19 cellular contexts compared by ENCODE assay signal in genomic region chrX:105698386-105698785, GRCh38.
"Had no signal": no experiment of that assay in that cellular context is flagged by ENCODE, and none has a peak within 500 bp of the region (broad histone marks: within the 10 kb centered on the region; RNA-seq: fewer than 3 reads in every experiment).

No MANE protein-coding gene starts in this region.

- H3K9me3 Mint-ChIP-seq: stimulated activated effector memory CD8-positive, alpha-beta T cell treated with anti-CD3 and anti-CD28 coated beads, Interleukin-12 subunit alpha, Interleukin-12 subunit beta, amount 100 ng/mL, for 72 hours had no signal

- H3K36me3 Mint-ChIP-seq: memory B cell; natural killer cell; stimulated activated effector memory CD8-positive, alpha-beta T cell treated with anti-CD3 and anti-CD28 coated beads, Interleukin-12 subunit alpha, Interleukin-12 subunit beta, amount 100 ng/mL, for 72 hours; T-cell had no signal

- H3K9me3 ChIP-seq: ascending aorta, colonic mucosa, left ventricle myocardium inferior, right atrium auricular region, thyroid gland had no signal

- H3K4me1 Mint-ChIP-seq: memory B cell; natural killer cell; stimulated activated effector memory CD8-positive, alpha-beta T cell treated with anti-CD3 and anti-CD28 coated beads, Interleukin-12 subunit alpha, Interleukin-12 subunit beta, amount 100 ng/mL, for 72 hours; T-cell had no signal

- H3K4me1 ChIP-seq: ascending aorta, colonic mucosa, left ventricle myocardium inferior, right atrium auricular region, thyroid gland had no signal

- H3K27ac ChIP-seq: ascending aorta, colonic mucosa, left ventricle myocardium inferior, right atrium auricular region, thyroid gland had no signal

- H3K27ac Mint-ChIP-seq: memory B cell; natural killer cell; stimulated activated effector memory CD8-positive, alpha-beta T cell treated with anti-CD3 and anti-CD28 coated beads, Interleukin-12 subunit alpha, Interleukin-12 subunit beta, amount 100 ng/mL, for 72 hours; T-cell had no signal

- H3K4me3 Mint-ChIP-seq: memory B cell; natural killer cell; stimulated activated effector memory CD8-positive, alpha-beta T cell treated with anti-CD3 and anti-CD28 coated beads, Interleukin-12 subunit alpha, Interleukin-12 subunit beta, amount 100 ng/mL, for 72 hours; T-cell had no signal

- DNase-seq: activated CD4-positive, CD25-positive, alpha-beta regulatory T cell treated with anti-CD3 and anti-CD28 coated beads, Interleukin-2, amount 50 U/mL, for 72 hours; activated naive CD4-positive, alpha-beta T cell treated with Interleukin-2 at 50 U/mL for 16 hours; activated T-cell treated with anti-CD3 and anti-CD28 coated beads for 4 hours; caudate nucleus; colonic mucosa; hippocampal formation; left ventricle myocardium inferior; natural killer cell; nucleus accumbens; stimulated activated CD4-positive, alpha-beta T cell treated with anti-CD3 and anti-CD28 coated beads, Interleukin-12 subunit alpha, Interleukin-12 subunit beta, amount 100 ng/mL, for 4 hours; stimulated activated CD4-positive, alpha-beta T cell treated with anti-CD3 and anti-CD28 coated beads, Interleukin-2, amount 100 ng/mL, for 24 hours; T-cell; T-helper 9 cell; thyroid gland had no signal

- H3K36me3 ChIP-seq: ascending aorta, colonic mucosa, left ventricle myocardium inferior, right atrium auricular region, thyroid gland had no signal

- FAIRE-seq: endometrium had no signal

- H3K4me3 ChIP-seq: ascending aorta, colonic mucosa, left ventricle myocardium inferior, right atrium auricular region, thyroid gland had no signal

- ATAC-seq: natural killer cell; stimulated activated effector memory CD8-positive, alpha-beta T cell treated with anti-CD3 and anti-CD28 coated beads, Interleukin-12 subunit alpha, Interleukin-12 subunit beta, amount 100 ng/mL, for 72 hours; T-cell had no signal

- H3K27me3 Mint-ChIP-seq: memory B cell had no signal

- H3K27me3 ChIP-seq: ascending aorta, colonic mucosa, right atrium auricular region, thyroid gland had no signal
